Comparison of ENCODE assay signal across 1 cellular context in genomic region chr17:59372138-59372751, GRCh38.
TF ChIP-seq lines count a peak whose summit lies in the region.

No MANE protein-coding gene starts in this region.

TF ChIP-seq in WTC11, 78 proteins besides CTCF, POLR2A, EP300 and RAD21 (continued from another document):
- TF ChIP-seq ARID4B (CRISPR knock-in tag; IDR thresholded peaks at IDR 0.05; ENCODE audit: borderline replicate concordance) (no peak), ATF2 (CRISPR knock-in tag; IDR thresholded peaks at IDR 0.05; ENCODE audit: borderline replicate concordance, low read depth) (no peak), USF1 (CRISPR knock-in tag; IDR thresholded peaks at IDR 0.05) (no peak), STAT6 (CRISPR knock-in tag; conservative IDR thresholded peaks at IDR 0.05; ENCODE audit: low read depth) (no peak), NR1H2 (CRISPR knock-in tag; IDR thresholded peaks at IDR 0.05) (no peak), ZNF396 (CRISPR knock-in tag; IDR thresholded peaks at IDR 0.05; ENCODE audit: borderline replicate concordance) (no peak), PREB (CRISPR knock-in tag; IDR thresholded peaks at IDR 0.05; ENCODE audit: borderline replicate concordance) (no peak)
